Comparison of ENCODE assay signal across 26 cellular contexts in genomic region chr6:35499372-35499771, GRCh38. TPM values are rescaled to one million over a fixed set of nuclear protein-coding genes. Genes with fewer than 3 reads are reported as not detected.
"Had no signal": no experiment of that assay in that cellular context is flagged by ENCODE, and none has a peak within 500 bp of the region (broad histone marks: within the 10 kb centered on the region; RNA-seq: fewer than 3 reads in every experiment).

No MANE protein-coding gene starts in this region.

- H3K27ac ChIP-seq: body of pancreas, left lung, spleen, thoracic aorta had no signal

- H3K27me3 ChIP-seq: body of pancreas had no signal

- H3K4me3 Mint-ChIP-seq: dendritic cell treated with granulocyte-macrophage colony-stimulating factor and Interleukin-4, amounts not matched to agents 40 ng/mL and 50 ng/mL, for 4 days had no signal

- ATAC-seq: activated T-cell treated with anti-CD3 and anti-CD28 coated beads, Interleukin-2, amount 50 U/mL, for 72 hours; body of pancreas; heart right ventricle; left lung; natural killer cell; T-helper 17 cell had no signal

- H3K9me3 Mint-ChIP-seq: activated CD4-positive, alpha-beta memory T cell treated with anti-CD3 and anti-CD28 coated beads for 36 hours; activated naive CD4-positive, alpha-beta T cell treated with anti-CD3 and anti-CD28 coated beads for 36 hours; activated T-cell treated with anti-CD3 and anti-CD28 coated beads, Interleukin-2, amount 50 U/mL, for 72 hours; dendritic cell treated with granulocyte-macrophage colony-stimulating factor and Interleukin-4, amounts not matched to agents 40 ng/mL and 50 ng/mL, for 4 days; natural killer cell had no signal

- H3K4me3 ChIP-seq: body of pancreas, heart right ventricle, left lung, lung, sigmoid colon, spleen, thoracic aorta had no signal

- DNase-seq: activated CD4-positive, alpha-beta memory T cell treated with anti-CD3 and anti-CD28 coated beads for 36 hours; activated CD4-positive, alpha-beta T cell treated with anti-CD3 and anti-CD28 coated beads for 48 hours; activated effector memory CD4-positive, alpha-beta T cell treated with Interleukin-2 at 50 U/mL for 16 hours; activated naive CD4-positive, alpha-beta T cell treated with anti-CD3 and anti-CD28 coated beads for 36 hours; activated T-cell treated with anti-CD3 and anti-CD28 coated beads, Interleukin-2, amount 50 U/mL, for 72 hours; body of pancreas; effector CD4-positive, alpha-beta T cell; heart right ventricle; kidney glomerular epithelial cell; midbrain; natural killer cell; nucleus accumbens; sigmoid colon; spleen; stimulated activated CD4-positive, alpha-beta T cell treated with anti-CD3 and anti-CD28 coated beads, Interleukin-4, amount 100 ng/mL, for 1 hour; stimulated activated naive CD4-positive, alpha-beta T cell; SW 1271; T-helper 17 cell had no signal

- H3K27ac Mint-ChIP-seq: activated CD4-positive, alpha-beta memory T cell treated with anti-CD3 and anti-CD28 coated beads for 36 hours; activated naive CD4-positive, alpha-beta T cell treated with anti-CD3 and anti-CD28 coated beads for 36 hours; activated T-cell treated with anti-CD3 and anti-CD28 coated beads, Interleukin-2, amount 50 U/mL, for 72 hours; dendritic cell treated with granulocyte-macrophage colony-stimulating factor and Interleukin-4, amounts not matched to agents 40 ng/mL and 50 ng/mL, for 4 days; T-helper 17 cell had no signal

- H3K36me3 Mint-ChIP-seq: activated CD4-positive, alpha-beta memory T cell treated with anti-CD3 and anti-CD28 coated beads for 36 hours; natural killer cell had no signal

- H3K36me3 ChIP-seq: heart right ventricle, left lung, sigmoid colon, spleen, thoracic aorta had no signal

- H3K9me3 ChIP-seq: body of pancreas, heart right ventricle, left lung, sigmoid colon, spleen, thoracic aorta had no signal

RNA-seq across cellular contexts. Expression of gene TULP1, which starts 13.3 kb away (rescaled TPM):
- total RNA-seq: activated CD4-positive, alpha-beta memory T cell treated with anti-CD3 and anti-CD28 coated beads for 36 hours; activated naive CD4-positive, alpha-beta T cell treated with anti-CD3 and anti-CD28 coated beads for 36 hours; activated T-cell treated with anti-CD3 and anti-CD28 coated beads, Interleukin-2, amount 50 U/mL, for 72 hours; body of pancreas; cardiac septum; epithelial cell of proximal tubule; fibroblast of villous mesenchyme; heart right ventricle; left lung; natural killer cell; renal cortical epithelial cell; sigmoid colon; spleen; T-helper 17 cell; thoracic aorta had no signal
- polyA plus RNA-seq: sigmoid colon had no signal
